In the genomic region with DNA sequence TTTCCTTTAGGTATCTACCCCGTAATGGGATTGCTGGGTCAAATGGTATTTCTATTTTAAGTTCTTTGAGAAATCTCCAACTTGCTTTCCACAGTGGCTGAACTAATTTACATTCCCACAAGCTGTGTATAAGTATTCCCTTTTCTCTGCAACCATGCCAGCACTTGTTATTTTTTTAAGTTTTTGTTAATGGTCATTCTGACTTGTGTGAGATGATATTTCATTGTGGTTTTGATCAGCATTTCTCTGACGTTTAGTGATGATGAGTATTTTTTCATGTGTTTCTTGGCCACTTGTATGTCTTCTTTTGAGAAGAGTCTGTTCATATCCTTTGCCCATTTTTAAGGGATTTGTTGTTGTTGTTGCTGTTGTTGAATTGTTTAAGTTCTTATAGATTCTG, we compare ENCODE assay signal across 21 cellular contexts.
DNase-seq lines count a peak whose midpoint lies in the region; ATAC-seq and TF ChIP-seq lines count a peak whose summit lies in the region.
"Had no signal": no experiment of that assay in that cellular context is flagged by ENCODE, and none has a peak within 500 bp of the region (broad histone marks: within the 10 kb centered on the region; RNA-seq: fewer than 3 reads in every experiment).

No MANE protein-coding gene starts in this region.

- peaks cover 19% of the 10 kb centered on the region for H3K4me1 Mint-ChIP-seq in chondrocyte (ENCODE audit: low read depth)
- H3K4me1 Mint-ChIP-seq: IgD-negative memory B cell had no signal

- no peak for TF ChIP-seq CTCF in chondrocyte (IDR thresholded peaks at IDR 0.05)
- no peak for TF ChIP-seq CTCF in osteoblast (IDR thresholded peaks at IDR 0.05; ENCODE audit: extremely low read depth, low read depth, low read length)
- no peak for TF ChIP-seq CTCF in RWPE1 (conservative IDR thresholded peaks at IDR 0.05; ENCODE audit: low read depth)

- CTCF ChIA-PET in RWPE1 (lab: Yijun Ruan, JAX), result no interaction called here

- H3K36me3 Mint-ChIP-seq in chondrocyte (ENCODE audit: low read depth), result no peaks in the 10 kb centered on the region
- H3K36me3 Mint-ChIP-seq: IgD-negative memory B cell had no signal

- no peaks in the 10 kb centered on the region for H3K79me2 ChIP-seq in osteoblast (ENCODE audit: insufficient read depth, low read length)

- peak overlapping the region; percentile 13 for H3K27ac Mint-ChIP-seq in chondrocyte (ENCODE audit: unreplicated experiment)
- H3K27ac Mint-ChIP-seq: B cell; CD4-positive, alpha-beta T cell; IgD-negative memory B cell had no signal

- H3K4me3 Mint-ChIP-seq in chondrocyte (ENCODE audit: unreplicated experiment), result no peak overlapping the region
- H3K4me3 Mint-ChIP-seq: B cell; CD4-positive, alpha-beta T cell; IgD-negative memory B cell had no signal

- H3K27ac ChIP-seq in osteoblast (ENCODE audit: low read depth, low read length) (peak overlapping the region; percentile 89), RWPE1 (no peak overlapping the region)
- H3K27ac ChIP-seq: SK-N-MC had no signal

- H3K9me3 ChIP-seq in osteoblast (ENCODE audit: low read depth, low read length), result no peaks in the 10 kb centered on the region

- H3K36me3 ChIP-seq in osteoblast (ENCODE audit: insufficient read depth, low read length), result no peaks in the 10 kb centered on the region

- no peak for ATAC-seq in HG02970 (IDR thresholded peaks at IDR 0.05; ENCODE audit: low FRiP score, unreplicated experiment)
- ATAC-seq: Right ventricle myocardium inferior had no signal

- POLR2A ChIA-PET in RWPE1 (lab: Yijun Ruan, JAX; ENCODE audit: low non-redundant PET), result no interaction called here

- H3K27me3 ChIP-seq in osteoblast (ENCODE audit: insufficient read depth, low read length), result no peaks in the 10 kb centered on the region

- peak; percentile 88 for DNase-seq in EH (ENCODE audit: low read depth)
- DNase-seq in LHCN-M2 (ENCODE audit: low read depth), result peak; percentile 53
- DNase-seq in chondrocyte (ENCODE audit: low spot score), result no peak
- peak; percentile 30 for DNase-seq in osteoblast (ENCODE audit: insufficient read length, low spot score, missing footprints)
- no peak for DNase-seq in RWPE1 (ENCODE audit: low spot score)
- no peak for DNase-seq in stimulated activated CD4-positive, alpha-beta T cell treated with anti-CD3 and anti-CD28 coated beads, Interleukin-1b, Interleukin-23, amount 100 ng/mL, for 48 hours
- no peak for DNase-seq in NCI-H2227 treated with DMSO at 0.1 percent for 48 hours (lab: John Stamatoyannopoulos, UW)
- DNase-seq: ACHN; CD4-positive, alpha-beta T cell; DMS79 treated with DMSO at 0.1 percent for 48 hours; GF-D8; GOT3; NCI-H1436 treated with DMSO at 0.1 percent for 48 hours; NCI-H2081 treated with DMSO at 0.1 percent for 48 hours; NCI-H226; NCI-H526 had no signal

- H3K4me1 ChIP-seq in osteoblast (ENCODE audit: insufficient read depth, low read length), result peaks cover 27% of the 10 kb centered on the region

- H3K27me3 Mint-ChIP-seq in chondrocyte (ENCODE audit: low read depth), result no peaks in the 10 kb centered on the region
- H3K27me3 Mint-ChIP-seq: CD4-positive, alpha-beta T cell had no signal

- H3K4me3 ChIP-seq in osteoblast (ENCODE audit: insufficient read depth, low read length), result no peak overlapping the region
- H3K4me3 ChIP-seq: SK-N-MC had no signal

- no peaks in the 10 kb centered on the region for H4K20me1 ChIP-seq in osteoblast (ENCODE audit: insufficient read depth, low read length)

- peaks cover 4% of the 10 kb centered on the region for H3K9me3 Mint-ChIP-seq in chondrocyte (ENCODE audit: low read depth)
- H3K9me3 Mint-ChIP-seq: CD4-positive, alpha-beta T cell had no signal

- H3K4me2 ChIP-seq in osteoblast (ENCODE audit: insufficient read depth, low read length), result no peak overlapping the region

- H2AFZ ChIP-seq in osteoblast (ENCODE audit: low read length), result no peak overlapping the region

Comparison
In these comparisons a context has a peak if more than half of its experiments do, and no peak if none do; other contexts are left out.
1. DNase-seq: peak in EH (single experiment), LHCN-M2 (single experiment) and osteoblast (single experiment); none in chondrocyte (single experiment), RWPE1 (single experiment), stimulated activated CD4-positive, alpha-beta T cell treated with anti-CD3 and anti-CD28 coated beads, Interleukin-1b, Interleukin-23, amount 100 ng/mL, for 48 hours (single experiment) and NCI-H2227 treated with DMSO at 0.1 percent for 48 hours (single experiment).